1 cellular context compared by ENCODE assay signal in the genomic region with DNA sequence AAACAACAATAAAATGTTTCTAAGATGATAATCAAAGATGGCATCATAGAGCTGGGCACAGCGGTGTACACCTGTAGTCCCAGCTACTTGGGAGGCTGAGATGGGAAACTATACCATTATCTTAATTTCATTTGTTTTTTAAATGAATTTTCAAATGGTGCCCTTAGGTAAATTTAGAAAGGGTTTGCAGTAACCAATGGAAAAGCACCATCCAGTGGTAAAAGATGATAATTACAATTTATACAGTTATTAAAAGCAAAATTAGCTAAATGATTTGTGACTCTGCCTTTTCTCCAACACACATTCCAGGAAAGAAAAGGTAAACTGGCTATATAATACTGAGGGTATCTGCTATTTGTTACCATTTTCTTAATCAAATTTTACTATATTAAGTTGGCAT.
TF ChIP-seq lines count a peak whose summit lies in the region.

No MANE protein-coding gene starts in this region.

TF ChIP-seq in HCT116, 20 proteins besides CTCF, POLR2A, EP300 and RAD21:
- TF ChIP-seq CBX3 (IDR thresholded peaks at IDR 0.05; ENCODE audit: low read depth) (no peak), CEBPB (IDR thresholded peaks at IDR 0.05; ENCODE audit: low read depth) (no peak), FOSL1 (IDR thresholded peaks at IDR 0.05; ENCODE audit: low read depth) (no peak), EZH2 (IDR thresholded peaks at IDR 0.05) (no peak), ELF1 (IDR thresholded peaks at IDR 0.05; ENCODE audit: borderline replicate concordance, low read depth) (no peak), ZNF274 (IDR thresholded peaks at IDR 0.05; ENCODE audit: low read depth, low read length) (no peak), EGR1 (IDR thresholded peaks at IDR 0.05; ENCODE audit: low read depth) (no peak)
- TF ChIP-seq, protein P1, sequence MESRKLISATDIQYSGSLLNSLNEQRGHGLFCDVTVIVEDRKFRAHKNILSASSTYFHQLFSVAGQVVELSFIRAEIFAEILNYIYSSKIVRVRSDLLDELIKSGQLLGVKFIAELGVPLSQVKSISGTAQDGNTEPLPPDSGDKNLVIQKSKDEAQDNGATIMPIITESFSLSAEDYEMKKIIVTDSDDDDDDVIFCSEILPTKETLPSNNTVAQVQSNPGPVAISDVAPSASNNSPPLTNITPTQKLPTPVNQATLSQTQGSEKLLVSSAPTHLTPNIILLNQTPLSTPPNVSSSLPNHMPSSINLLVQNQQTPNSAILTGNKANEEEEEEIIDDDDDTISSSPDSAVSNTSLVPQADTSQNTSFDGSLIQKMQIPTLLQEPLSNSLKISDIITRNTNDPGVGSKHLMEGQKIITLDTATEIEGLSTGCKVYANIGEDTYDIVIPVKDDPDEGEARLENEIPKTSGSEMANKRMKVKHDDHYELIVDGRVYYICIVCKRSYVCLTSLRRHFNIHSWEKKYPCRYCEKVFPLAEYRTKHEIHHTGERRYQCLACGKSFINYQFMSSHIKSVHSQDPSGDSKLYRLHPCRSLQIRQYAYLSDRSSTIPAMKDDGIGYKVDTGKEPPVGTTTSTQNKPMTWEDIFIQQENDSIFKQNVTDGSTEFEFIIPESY (IDR thresholded peaks at IDR 0.05; ENCODE audit: extremely low read depth, insufficient replicate concordance, low read length) = no peak
